1 cellular context compared by ENCODE assay signal in genomic region chr4:1631136-1631535, GRCh38.
TF ChIP-seq lines count a peak whose summit lies in the region.

No MANE protein-coding gene starts in this region.

TF ChIP-seq in H1, 55 proteins besides CTCF, POLR2A, EP300 and RAD21:
- no peak for TF ChIP-seq TAF1 (IDR thresholded peaks at IDR 0.05; ENCODE audit: low read depth, low read length)
- no peak for TF ChIP-seq TEAD4 (IDR thresholded peaks at IDR 0.05; ENCODE audit: low read depth, low read length)
- no peak for TF ChIP-seq SIX5 (IDR thresholded peaks at IDR 0.05; ENCODE audit: low read depth, low read length)
- no peak for TF ChIP-seq TBP (IDR thresholded peaks at IDR 0.05; ENCODE audit: low read depth, low read length)
- no peak for TF ChIP-seq HDAC6 (IDR thresholded peaks at IDR 0.05; ENCODE audit: low read depth, low read length)
- TF ChIP-seq GABPA (IDR thresholded peaks at IDR 0.05; ENCODE audit: borderline replicate concordance, insufficient read depth, low read length) = no peak
- no peak for TF ChIP-seq BRCA1 (IDR thresholded peaks at IDR 0.05; ENCODE audit: low read depth, low read length)
- TF ChIP-seq JUND (IDR thresholded peaks at IDR 0.05; ENCODE audit: low read length) = no peak
- no peak for TF ChIP-seq YY1 (IDR thresholded peaks at IDR 0.05; ENCODE audit: low read depth, low read length)
- TF ChIP-seq ATF3 (IDR thresholded peaks at IDR 0.05; ENCODE audit: insufficient read depth, low read depth, low read length) = no peak
